9 cellular contexts compared by ENCODE assay signal in the genomic region with DNA sequence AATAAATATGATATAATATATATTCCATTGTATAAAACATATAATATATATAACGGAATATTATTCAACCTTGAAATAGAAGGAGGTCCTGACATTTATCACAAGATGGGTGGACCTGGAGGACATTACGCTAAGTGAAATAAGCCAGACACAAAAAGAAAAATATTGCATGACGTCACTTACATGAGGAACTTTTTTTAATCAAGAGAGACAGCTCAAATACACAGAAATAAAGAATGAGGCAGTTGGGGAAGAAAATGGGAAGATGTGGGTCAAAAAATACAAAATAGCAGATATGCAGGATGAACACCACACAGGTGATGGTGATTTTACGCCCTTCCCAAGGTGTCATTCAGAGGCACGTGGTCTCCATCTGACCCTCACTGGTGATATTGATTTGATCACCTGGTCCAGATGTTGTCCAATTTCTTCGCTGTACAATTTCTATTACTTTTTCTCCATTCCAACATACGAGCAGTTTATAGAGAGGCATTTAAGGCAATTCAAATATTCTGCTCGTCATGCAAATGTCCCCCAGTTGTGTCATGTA. TPM values are rescaled to one million over a fixed set of nuclear protein-coding genes. Genes with fewer than 3 reads are reported as not detected.
A peak's percentile ranks its signal among the peaks of the same experiment; 100 is the strongest.
DNase-seq lines count a peak whose midpoint lies in the region; ATAC-seq and TF ChIP-seq lines count a peak whose summit lies in the region.
"Had no signal": no experiment of that assay in that cellular context is flagged by ENCODE, and none has a peak within 500 bp of the region (broad histone marks: within the 10 kb centered on the region; RNA-seq: fewer than 3 reads in every experiment).

No MANE protein-coding gene starts in this region.

- H3K4me3 ChIP-seq in DOHH2 (ENCODE audit: low read length) (peak overlapping the region; percentile 99), smooth muscle cell (peak overlapping the region; percentile 85)

- TF ChIP-seq CTCF in DOHH2 (IDR thresholded peaks at IDR 0.05; ENCODE audit: low read depth, low read length, poor library complexity, severe bottlenecking) (no peak), smooth muscle cell (IDR thresholded peaks at IDR 0.05; ENCODE audit: borderline replicate concordance, insufficient read depth, poor library complexity, severe bottlenecking) (no peak)

- no peaks in the 10 kb centered on the region for H3K27me3 Mint-ChIP-seq in activated CD4-positive, alpha-beta memory T cell treated with anti-CD3 and anti-CD28 coated beads for 36 hours

- no peak overlapping the region for H3K27ac ChIP-seq in DOHH2 (ENCODE audit: low read depth, low read length)
- no peak overlapping the region for H3K27ac ChIP-seq in smooth muscle cell (ENCODE audit: low read depth)

- no peaks in the 10 kb centered on the region for H3K9me2 ChIP-seq in DOHH2 (replicated peaks; ENCODE audit: control insufficient read depth, low read length)

- CTCF ChIA-PET in activated CD4-positive, alpha-beta memory T cell treated with anti-CD3 and anti-CD28 coated beads for 36 hours (lab: Charles Lee), result no interaction called here

- DNase-seq in activated CD4-positive, alpha-beta memory T cell treated with anti-CD3 and anti-CD28 coated beads for 36 hours, result no peak
- no peak for DNase-seq in left ventricle myocardium superior
- DNase-seq in smooth muscle cell (lab: John Stamatoyannopoulos, UW; ENCODE audit: unreplicated experiment), result no peak
- no peak for DNase-seq in stimulated activated naive CD4-positive, alpha-beta T cell (lab: John Stamatoyannopoulos, UW)
- no peak for DNase-seq in NCI-H2107 (lab: John Stamatoyannopoulos, UW)

- H3K9me3 ChIP-seq in DOHH2 (ENCODE audit: control insufficient read depth, insufficient read depth, low read length), result peaks cover 20% of the 10 kb centered on the region
- H3K9me3 ChIP-seq in smooth muscle cell (replicated peaks; ENCODE audit: low read depth), result peaks cover 8% of the 10 kb centered on the region

- H3F3A ChIP-seq in DOHH2 (ENCODE audit: control insufficient read depth, insufficient read depth) (no peaks in the 10 kb centered on the region), smooth muscle cell (ENCODE audit: low read depth) (peaks cover 2% of the 10 kb centered on the region)

- peaks cover 19% of the 10 kb centered on the region for H3K4me1 ChIP-seq in DOHH2 (ENCODE audit: control insufficient read depth, low read length)
- peaks cover 13% of the 10 kb centered on the region for H3K4me1 ChIP-seq in smooth muscle cell (ENCODE audit: low read depth)

- H3K9me3 Mint-ChIP-seq in activated CD4-positive, alpha-beta memory T cell treated with anti-CD3 and anti-CD28 coated beads for 36 hours, result peaks cover 9% of the 10 kb centered on the region

- H3K79me2 ChIP-seq in DOHH2 (ENCODE audit: control insufficient read depth, low read length) (peaks cover 46% of the 10 kb centered on the region), smooth muscle cell (ENCODE audit: low read depth) (peaks cover 44% of the 10 kb centered on the region)

- H3K36me3 ChIP-seq in DOHH2 (ENCODE audit: control insufficient read depth, low read length), result peaks cover 37% of the 10 kb centered on the region
- H3K36me3 ChIP-seq in smooth muscle cell (ENCODE audit: low read depth), result peaks cover 3% of the 10 kb centered on the region

- peaks cover 34% of the 10 kb centered on the region for H3K4me1 Mint-ChIP-seq in activated CD4-positive, alpha-beta memory T cell treated with anti-CD3 and anti-CD28 coated beads for 36 hours (ENCODE audit: low read depth)

- peak overlapping the region; percentile 97 for H2AFZ ChIP-seq in smooth muscle cell (ENCODE audit: low read depth)

- POLR2A ChIA-PET in activated CD4-positive, alpha-beta memory T cell treated with anti-CD3 and anti-CD28 coated beads for 36 hours (lab: Charles Lee), result no interaction called here

- H3K36me3 Mint-ChIP-seq in activated CD4-positive, alpha-beta memory T cell treated with anti-CD3 and anti-CD28 coated beads for 36 hours, result peaks cover 23% of the 10 kb centered on the region

- peak; percentile 8 for ATAC-seq in HG02840 (IDR thresholded peaks at IDR 0.05; ENCODE audit: low FRiP score, unreplicated experiment)
- peak; percentile 6 for ATAC-seq in left ventricle myocardium superior
- ATAC-seq in GM18861 (IDR thresholded peaks at IDR 0.05; ENCODE audit: unreplicated experiment), result no peak

- peak overlapping the region; percentile 95 for H3K9ac ChIP-seq in smooth muscle cell (ENCODE audit: low read depth)

- H3K4me3 Mint-ChIP-seq in activated CD4-positive, alpha-beta memory T cell treated with anti-CD3 and anti-CD28 coated beads for 36 hours, result peak overlapping the region; percentile 98

- intact Hi-C loops in activated CD4-positive, alpha-beta memory T cell treated with anti-CD3 and anti-CD28 coated beads for 36 hours (cut with micrococcal nuclease), result loop anchor here (1.0 to 5.0 kb wide), 3 partner anchors 183 to 307 kb away; partner anchors contain the start of genes MBD3L1, ZNF266, ZNF558 and ZNF559
- intact Hi-C loops in left ventricle myocardium superior (cut with micrococcal nuclease), result no loop called here

- no peaks in the 10 kb centered on the region for H3K27me3 ChIP-seq in DOHH2 (ENCODE audit: control insufficient read depth, low read length)
- H3K27me3 ChIP-seq in smooth muscle cell (ENCODE audit: low read depth), result no peaks in the 10 kb centered on the region

- H3K27ac Mint-ChIP-seq in activated CD4-positive, alpha-beta memory T cell treated with anti-CD3 and anti-CD28 coated beads for 36 hours, result peak overlapping the region; percentile 94

- 46% methylated on average over 8 of the region's 8 CpGs for WGBS in smooth muscle cell (ENCODE audit: low lambda C conversion rate)

- no peaks in the 10 kb centered on the region for H4K20me1 ChIP-seq in DOHH2 (ENCODE audit: control insufficient read depth, insufficient read depth, low read depth, low read length)
- H4K20me1 ChIP-seq in smooth muscle cell (ENCODE audit: low read depth), result peaks cover 5% of the 10 kb centered on the region

- peak overlapping the region; percentile 91 for H3K4me2 ChIP-seq in DOHH2 (ENCODE audit: low read length)
- peak overlapping the region; percentile 89 for H3K4me2 ChIP-seq in smooth muscle cell

RNA-seq across cellular contexts. Expression of gene ZNF317, which starts 0.5 kb away (rescaled TPM):
- total RNA-seq in activated CD4-positive, alpha-beta memory T cell treated with anti-CD3 and anti-CD28 coated beads for 36 hours, result 10 to 100 TPM; 31.8 to 31.9 TPM
- total RNA-seq in left ventricle myocardium superior (13.0 TPM), smooth muscle cell (19.0 and 23.8 TPM in 2 replicates)
- 19.6 and 22.1 TPM in 2 replicates for polyA plus RNA-seq in smooth muscle cell

RNA-seq across cellular contexts. Expression of gene OR7G3, which starts 12.9 kb away (rescaled TPM):
- total RNA-seq in activated CD4-positive, alpha-beta memory T cell treated with anti-CD3 and anti-CD28 coated beads for 36 hours, result not detected
- total RNA-seq in left ventricle myocardium superior (not detected), smooth muscle cell (not detected in 2 replicates)
- not detected in 2 replicates for polyA plus RNA-seq in smooth muscle cell
- total RNA-seq: SK-MEL-5 had no signal

RNA-seq across cellular contexts. Expression of gene OR7G1, which starts 24.1 kb away (rescaled TPM):
- total RNA-seq in activated CD4-positive, alpha-beta memory T cell treated with anti-CD3 and anti-CD28 coated beads for 36 hours, result not detected
- total RNA-seq in left ventricle myocardium superior (not detected), smooth muscle cell (not detected in 2 replicates)
- not detected in 2 replicates for polyA plus RNA-seq in smooth muscle cell
- total RNA-seq: SK-MEL-5 had no signal

RNA-seq across cellular contexts. Expression of gene OR7G2, which starts 32.4 kb away (rescaled TPM):
- not detected for total RNA-seq in activated CD4-positive, alpha-beta memory T cell treated with anti-CD3 and anti-CD28 coated beads for 36 hours
- total RNA-seq in left ventricle myocardium superior, result not detected
- not detected in 2 replicates for total RNA-seq in smooth muscle cell
- not detected in 2 replicates for polyA plus RNA-seq in smooth muscle cell
- total RNA-seq: SK-MEL-5 had no signal

RNA-seq across cellular contexts. Expression of gene OR7D2, which starts 39.1 kb away (rescaled TPM):
- under 1 TPM in 1 of 2 experiments, not detected in 1; 0.17 TPM for total RNA-seq in activated CD4-positive, alpha-beta memory T cell treated with anti-CD3 and anti-CD28 coated beads for 36 hours
- total RNA-seq in left ventricle myocardium superior (0.07 TPM), smooth muscle cell (0.04 and 0.67 TPM in 2 replicates)
- polyA plus RNA-seq in smooth muscle cell, result 0.18 and 0.22 TPM in 2 replicates
- total RNA-seq: SK-MEL-5 had no signal
